In genomic region chr15:73495171-73495570, GRCh38 we compare ENCODE assay signal across 35 cellular contexts. TPM values are rescaled to one million over a fixed set of nuclear protein-coding genes. Genes with fewer than 3 reads are reported as not detected.
"Had no signal": no experiment of that assay in that cellular context is flagged by ENCODE, and none has a peak within 500 bp of the region (broad histone marks: within the 10 kb centered on the region; RNA-seq: fewer than 3 reads in every experiment).

No MANE protein-coding gene starts in this region.

- DNase-seq: colonic mucosa; dermis blood vessel endothelial cell; effector memory CD4-positive, alpha-beta T cell; foreskin fibroblast; gastrocnemius medialis; head of caudate nucleus; left cardiac atrium; left lung; mesendoderm; midbrain; naive thymus-derived CD4-positive, alpha-beta T cell; nucleus accumbens; spleen; stimulated activated CD4-positive, alpha-beta T cell treated with anti-CD3 and anti-CD28 coated beads, Interleukin-4, amount 100 ng/mL, for 4 hours; stimulated activated naive CD8-positive, alpha-beta T cell treated with anti-CD3 and anti-CD28 coated beads, Interleukin-15, Interleukin-2, amounts not matched to agents 100 U/mL and 50 U/mL, for 24 hours; substantia nigra; upper lobe of left lung had no signal

- H3K4me3 Mint-ChIP-seq: naive thymus-derived CD4-positive, alpha-beta T cell; nephron; stimulated activated memory B cell treated with anti-CD40 and anti-IgM and Interleukin-4, amounts not matched to agents 10 μg/mL and 1 μg/mL and 100 μg/mL, for 72 hours had no signal

- H3K4me1 ChIP-seq: colonic mucosa, esophagus muscularis mucosa, gastrocnemius medialis, left lung, prostate gland, right atrium auricular region, spleen, tibial nerve, upper lobe of left lung had no signal

- ATAC-seq: gastrocnemius medialis; left cardiac atrium; left lung; naive thymus-derived CD4-positive, alpha-beta T cell; sciatic nerve; stimulated activated memory B cell treated with anti-CD40 and anti-IgM and Interleukin-4, amounts not matched to agents 10 μg/mL and 1 μg/mL and 100 μg/mL, for 72 hours; stimulated activated naive CD8-positive, alpha-beta T cell treated with anti-CD3 and anti-CD28 coated beads, Interleukin-15, Interleukin-2, amounts not matched to agents 100 U/mL and 50 U/mL, for 24 hours had no signal

- H3K27ac Mint-ChIP-seq: naive thymus-derived CD4-positive, alpha-beta T cell; nephron; stimulated activated memory B cell treated with anti-CD40 and anti-IgM and Interleukin-4, amounts not matched to agents 10 μg/mL and 1 μg/mL and 100 μg/mL, for 72 hours had no signal

- H3K4me1 Mint-ChIP-seq: naive thymus-derived CD4-positive, alpha-beta T cell; nephron; stimulated activated memory B cell treated with anti-CD40 and anti-IgM and Interleukin-4, amounts not matched to agents 10 μg/mL and 1 μg/mL and 100 μg/mL, for 72 hours had no signal

- H3K36me3 Mint-ChIP-seq: naive thymus-derived CD4-positive, alpha-beta T cell; stimulated activated memory B cell treated with anti-CD40 and anti-IgM and Interleukin-4, amounts not matched to agents 10 μg/mL and 1 μg/mL and 100 μg/mL, for 72 hours had no signal

- H3K27me3 ChIP-seq: colonic mucosa, esophagus muscularis mucosa, gastrocnemius medialis, left lung, right atrium auricular region, spleen, tibial nerve, upper lobe of left lung had no signal

- H3K4me3 ChIP-seq: colonic mucosa, esophagus muscularis mucosa, gastrocnemius medialis, left lung, prostate gland, right atrium auricular region, spleen, thoracic aorta, tibial nerve, upper lobe of left lung had no signal

- H3K9me3 ChIP-seq: colonic mucosa, esophagus muscularis mucosa, gastrocnemius medialis, left lung, prostate gland, right atrium auricular region, spleen, thoracic aorta, tibial nerve, upper lobe of left lung had no signal

- H3K36me3 ChIP-seq: colonic mucosa, esophagus muscularis mucosa, gastrocnemius medialis, left lung, prostate gland, right atrium auricular region, spleen, thoracic aorta, tibial nerve, upper lobe of left lung had no signal

- H3K27ac ChIP-seq: colonic mucosa, esophagus muscularis mucosa, gastrocnemius medialis, left lung, prostate gland, right atrium auricular region, spleen, thoracic aorta, tibial nerve, upper lobe of left lung had no signal

- H3K9me3 Mint-ChIP-seq: naive thymus-derived CD4-positive, alpha-beta T cell; nephron; stimulated activated memory B cell treated with anti-CD40 and anti-IgM and Interleukin-4, amounts not matched to agents 10 μg/mL and 1 μg/mL and 100 μg/mL, for 72 hours had no signal

RNA-seq across cellular contexts. Expression of gene REC114, which starts 52.2 kb away (rescaled TPM):
- total RNA-seq: chondrocyte; colonic mucosa; dermis blood vessel endothelial cell; endothelial cell of umbilical vein; epithelial cell of proximal tubule; esophagus muscularis mucosa; gastrocnemius medialis; glomerular endothelial cell; kidney epithelial cell; left lung; lower leg skin; lung microvascular endothelial cell; mucosa of gallbladder; naive thymus-derived CD4-positive, alpha-beta T cell; osteocyte; sciatic nerve; skeletal muscle tissue; spleen; thoracic aorta; tibial nerve; upper lobe of left lung had no signal
- polyA plus RNA-seq: endothelial cell of umbilical vein; naive thymus-derived CD4-positive, alpha-beta T cell; spleen had no signal
